34 cellular contexts compared by ENCODE assay signal in the genomic region with DNA sequence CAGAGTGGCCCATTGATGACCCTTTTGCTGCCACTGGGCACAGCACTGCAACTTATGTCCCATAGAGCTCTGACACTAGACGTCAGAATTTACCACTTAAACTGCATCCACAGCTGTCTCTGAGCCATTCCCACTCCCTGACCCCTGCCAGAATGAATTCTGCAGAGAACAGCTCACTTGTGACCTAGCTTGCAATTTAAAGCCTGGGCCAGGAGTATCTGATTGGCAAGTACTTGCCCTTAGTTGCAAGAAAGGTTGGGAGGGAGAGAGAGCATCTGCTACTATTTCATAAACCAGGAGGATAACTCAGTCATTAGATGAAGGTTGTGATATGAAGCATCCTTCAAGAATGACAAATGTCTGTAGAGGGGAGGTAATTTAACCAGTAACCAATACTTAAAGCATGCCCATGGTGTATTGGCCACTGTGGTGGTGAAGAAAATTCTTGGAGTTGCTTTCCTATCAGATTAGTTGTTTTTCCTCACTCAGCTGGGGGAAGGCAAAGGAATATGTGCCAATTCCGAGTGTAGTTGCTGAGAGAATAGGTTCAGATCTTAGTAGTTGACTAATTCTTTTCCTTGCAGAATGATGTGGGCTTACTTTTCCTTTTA. TPM values are rescaled to one million over a fixed set of nuclear protein-coding genes. Genes with fewer than 3 reads are reported as not detected.
"Had no signal": no experiment of that assay in that cellular context is flagged by ENCODE, and none has a peak within 500 bp of the region (broad histone marks: within the 10 kb centered on the region; RNA-seq: fewer than 3 reads in every experiment).

No MANE protein-coding gene starts in this region.

- FAIRE-seq: islet of Langerhans, small intestine had no signal

- H3K9me3 ChIP-seq: mucosa of descending colon, ovary, thoracic aorta, tibial artery, uterus had no signal

- H3K27ac Mint-ChIP-seq: immature natural killer cell; naive thymus-derived CD4-positive, alpha-beta T cell; natural killer cell treated with Interleukin-12 subunit alpha and Interleukin-12 subunit beta and Interleukin-15 and Interleukin-18, amount 100 ng/mL, for 72 hours; progenitor cell of endocrine pancreas; stimulated activated effector memory CD8-positive, alpha-beta T cell treated with anti-CD3 and anti-CD28 coated beads, Interleukin-12 subunit alpha, Interleukin-12 subunit beta, amount 100 ng/mL, for 72 hours; stimulated activated naive CD8-positive, alpha-beta T cell treated with anti-CD3 and anti-CD28 coated beads, Interleukin-15, Interleukin-2, amounts not matched to agents 100 ng/mL and 50 ng/mL, for 24 hours; type B pancreatic cell had no signal

- H3K4me1 Mint-ChIP-seq: immature natural killer cell had no signal

- H3K4me3 ChIP-seq: heart left ventricle, lung, mucosa of descending colon, ovary, spleen, suprapubic skin, thoracic aorta, tibial artery, uterus had no signal

- DNase-seq: heart left ventricle; hypothalamus; immature natural killer cell; mesendoderm; midbrain; mucosa of descending colon; naive thymus-derived CD4-positive, alpha-beta T cell; ovary; right cardiac atrium; small intestine; spleen; stimulated activated CD4-positive, alpha-beta T cell treated with anti-CD3 and anti-CD28 coated beads, Interleukin-4, amount 100 ng/mL, for 24 hours; stimulated activated naive CD4-positive, alpha-beta T cell; tibial artery; uterus had no signal

- H3K27ac ChIP-seq: heart left ventricle, ovary, spleen, suprapubic skin, thoracic aorta, tibial artery, uterus had no signal

- H3K27me3 Mint-ChIP-seq: progenitor cell of endocrine pancreas had no signal

- H3K4me1 ChIP-seq: suprapubic skin, tibial artery, uterus had no signal

- H3K36me3 ChIP-seq: heart left ventricle, ovary, spleen, suprapubic skin, thoracic aorta, tibial artery, uterus had no signal

- ATAC-seq: left lobe of liver; mucosa of descending colon; naive thymus-derived CD4-positive, alpha-beta T cell; natural killer cell treated with Interleukin-12 subunit alpha and Interleukin-12 subunit beta and Interleukin-15 and Interleukin-18, amount 100 ng/mL, for 72 hours; right cardiac atrium; sciatic nerve; stimulated activated effector memory CD8-positive, alpha-beta T cell treated with anti-CD3 and anti-CD28 coated beads, Interleukin-12 subunit alpha, Interleukin-12 subunit beta, amount 100 ng/mL, for 72 hours had no signal

- H3K4me3 Mint-ChIP-seq: immature natural killer cell; naive thymus-derived CD4-positive, alpha-beta T cell; natural killer cell treated with Interleukin-12 subunit alpha and Interleukin-12 subunit beta and Interleukin-15 and Interleukin-18, amount 100 ng/mL, for 72 hours; stimulated activated effector memory CD8-positive, alpha-beta T cell treated with anti-CD3 and anti-CD28 coated beads, Interleukin-12 subunit alpha, Interleukin-12 subunit beta, amount 100 ng/mL, for 72 hours; stimulated activated naive CD8-positive, alpha-beta T cell treated with anti-CD3 and anti-CD28 coated beads, Interleukin-15, Interleukin-2, amounts not matched to agents 100 ng/mL and 50 ng/mL, for 24 hours; type B pancreatic cell had no signal

- H3K27me3 ChIP-seq: heart left ventricle, ovary, spleen, suprapubic skin, uterus had no signal

- H3K36me3 Mint-ChIP-seq: stimulated activated effector memory CD8-positive, alpha-beta T cell treated with anti-CD3 and anti-CD28 coated beads, Interleukin-12 subunit alpha, Interleukin-12 subunit beta, amount 100 ng/mL, for 72 hours; type B pancreatic cell had no signal

- H3K9me3 Mint-ChIP-seq: stimulated activated effector memory CD8-positive, alpha-beta T cell treated with anti-CD3 and anti-CD28 coated beads, Interleukin-12 subunit alpha, Interleukin-12 subunit beta, amount 100 ng/mL, for 72 hours had no signal

RNA-seq across cellular contexts. Expression of gene IL22RA2, which starts 46.5 kb away (rescaled TPM):
- total RNA-seq: kidney epithelial cell; left lobe of liver; mucosa of descending colon; myocyte; naive thymus-derived CD4-positive, alpha-beta T cell; natural killer cell treated with Interleukin-12 subunit alpha and Interleukin-12 subunit beta and Interleukin-15 and Interleukin-18, amount 100 ng/mL, for 72 hours; omental fat pad; ovary; progenitor cell of endocrine pancreas; pulmonary artery endothelial cell; renal cortical epithelial cell; sciatic nerve; subcutaneous adipose tissue; thoracic aorta; ureter; uterus had no signal
- polyA plus RNA-seq: immature natural killer cell; naive thymus-derived CD4-positive, alpha-beta T cell; neural cell; ovary had no signal
